Comparison of ENCODE assay signal across 1 cellular context in genomic region chr14:105294142-105294597, GRCh38.
TF ChIP-seq lines count a peak whose summit lies in the region.

No MANE protein-coding gene starts in this region.

TF ChIP-seq in H1, 55 proteins besides CTCF, POLR2A, EP300 and RAD21:
- TF ChIP-seq CBX5 (IDR thresholded peaks at IDR 0.05; ENCODE audit: low read depth, low read length): no peak
- TF ChIP-seq ZNF274 (IDR thresholded peaks at IDR 0.05; ENCODE audit: borderline replicate concordance, extremely low read depth, low read length): no peak
- TF ChIP-seq, protein P1, sequence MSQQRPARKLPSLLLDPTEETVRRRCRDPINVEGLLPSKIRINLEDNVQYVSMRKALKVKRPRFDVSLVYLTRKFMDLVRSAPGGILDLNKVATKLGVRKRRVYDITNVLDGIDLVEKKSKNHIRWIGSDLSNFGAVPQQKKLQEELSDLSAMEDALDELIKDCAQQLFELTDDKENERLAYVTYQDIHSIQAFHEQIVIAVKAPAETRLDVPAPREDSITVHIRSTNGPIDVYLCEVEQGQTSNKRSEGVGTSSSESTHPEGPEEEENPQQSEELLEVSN (IDR thresholded peaks at IDR 0.05): no peak
- TF ChIP-seq MAFK (IDR thresholded peaks at IDR 0.05; ENCODE audit: low read depth, low read length): no peak
- no peak for TF ChIP-seq FOSL1 (IDR thresholded peaks at IDR 0.05; ENCODE audit: insufficient read depth, low read depth, low read length)
- TF ChIP-seq EZH2 (IDR thresholded peaks at IDR 0.05; ENCODE audit: low read depth, low read length, severe bottlenecking): no peak
- TF ChIP-seq CREB1 (IDR thresholded peaks at IDR 0.05): no peak
- TF ChIP-seq RXRA (IDR thresholded peaks at IDR 0.05; ENCODE audit: insufficient read depth, low read depth, low read length): no peak
- TF ChIP-seq SRF (IDR thresholded peaks at IDR 0.05; ENCODE audit: low read depth, low read length): no peak
- TF ChIP-seq CTBP2 (IDR thresholded peaks at IDR 0.05; ENCODE audit: borderline replicate concordance, insufficient read depth, insufficient read length, low read length): no peak
- TF ChIP-seq RFX5 (IDR thresholded peaks at IDR 0.05; ENCODE audit: borderline replicate concordance, low read depth, low read length): no peak
